1 cellular context compared by ENCODE assay signal in the genomic region with DNA sequence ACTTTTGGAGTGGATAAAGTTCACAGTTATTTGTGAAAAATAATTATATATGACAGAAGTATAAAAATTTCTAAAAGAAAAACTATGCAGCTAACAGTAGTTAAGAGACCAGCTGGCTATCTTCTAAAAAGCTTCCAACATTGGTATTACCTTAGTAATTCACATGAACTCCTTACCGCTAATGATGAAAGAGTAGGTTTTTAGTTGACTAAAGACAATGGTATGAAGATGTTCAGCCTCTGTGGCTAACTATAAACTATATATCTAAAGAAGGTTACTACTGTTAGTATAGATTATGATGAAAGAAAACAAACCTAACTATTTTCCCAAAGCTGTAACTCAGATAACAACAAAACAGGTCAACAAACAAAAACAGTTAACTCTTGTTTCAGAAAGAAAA.
TF ChIP-seq lines count a peak whose summit lies in the region.

No MANE protein-coding gene starts in this region.

TF ChIP-seq in SK-N-SH treated with all-trans-retinoic acid at 6 μM for 48 hours, 23 proteins besides CTCF, POLR2A, EP300 and RAD21 (continued from another document):
- TF ChIP-seq, protein P1, sequence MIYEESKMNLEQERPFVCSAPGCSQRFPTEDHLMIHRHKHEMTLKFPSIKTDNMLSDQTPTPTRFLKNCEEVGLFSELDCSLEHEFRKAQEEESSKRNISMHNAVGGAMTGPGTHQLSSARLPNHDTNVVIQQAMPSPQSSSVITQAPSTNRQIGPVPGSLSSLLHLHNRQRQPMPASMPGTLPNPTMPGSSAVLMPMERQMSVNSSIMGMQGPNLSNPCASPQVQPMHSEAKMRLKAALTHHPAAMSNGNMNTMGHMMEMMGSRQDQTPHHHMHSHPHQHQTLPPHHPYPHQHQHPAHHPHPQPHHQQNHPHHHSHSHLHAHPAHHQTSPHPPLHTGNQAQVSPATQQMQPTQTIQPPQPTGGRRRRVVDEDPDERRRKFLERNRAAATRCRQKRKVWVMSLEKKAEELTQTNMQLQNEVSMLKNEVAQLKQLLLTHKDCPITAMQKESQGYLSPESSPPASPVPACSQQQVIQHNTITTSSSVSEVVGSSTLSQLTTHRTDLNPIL (CRISPR knock-in tag; IDR thresholded peaks at IDR 0.05; ENCODE audit: low read depth): no peak
- TF ChIP-seq ZNF8 (CRISPR knock-in tag; IDR thresholded peaks at IDR 0.05) (no peak), ZNF565 (CRISPR knock-in tag; conservative IDR thresholded peaks at IDR 0.05; ENCODE audit: low read depth) (no peak), ZFP30 (CRISPR knock-in tag; IDR thresholded peaks at IDR 0.05) (no peak), CSDC2 (CRISPR knock-in tag; IDR thresholded peaks at IDR 0.05) (no peak), RARB (CRISPR knock-in tag; IDR thresholded peaks at IDR 0.05) (no peak), ARNTL (CRISPR knock-in tag; IDR thresholded peaks at IDR 0.05; ENCODE audit: borderline replicate concordance, low read depth) (no peak), ZFP3 (CRISPR knock-in tag; IDR thresholded peaks at IDR 0.05) (no peak), PPARA (CRISPR knock-in tag; IDR thresholded peaks at IDR 0.05; ENCODE audit: borderline replicate concordance) (no peak)
- TF ChIP-seq, protein P2, sequence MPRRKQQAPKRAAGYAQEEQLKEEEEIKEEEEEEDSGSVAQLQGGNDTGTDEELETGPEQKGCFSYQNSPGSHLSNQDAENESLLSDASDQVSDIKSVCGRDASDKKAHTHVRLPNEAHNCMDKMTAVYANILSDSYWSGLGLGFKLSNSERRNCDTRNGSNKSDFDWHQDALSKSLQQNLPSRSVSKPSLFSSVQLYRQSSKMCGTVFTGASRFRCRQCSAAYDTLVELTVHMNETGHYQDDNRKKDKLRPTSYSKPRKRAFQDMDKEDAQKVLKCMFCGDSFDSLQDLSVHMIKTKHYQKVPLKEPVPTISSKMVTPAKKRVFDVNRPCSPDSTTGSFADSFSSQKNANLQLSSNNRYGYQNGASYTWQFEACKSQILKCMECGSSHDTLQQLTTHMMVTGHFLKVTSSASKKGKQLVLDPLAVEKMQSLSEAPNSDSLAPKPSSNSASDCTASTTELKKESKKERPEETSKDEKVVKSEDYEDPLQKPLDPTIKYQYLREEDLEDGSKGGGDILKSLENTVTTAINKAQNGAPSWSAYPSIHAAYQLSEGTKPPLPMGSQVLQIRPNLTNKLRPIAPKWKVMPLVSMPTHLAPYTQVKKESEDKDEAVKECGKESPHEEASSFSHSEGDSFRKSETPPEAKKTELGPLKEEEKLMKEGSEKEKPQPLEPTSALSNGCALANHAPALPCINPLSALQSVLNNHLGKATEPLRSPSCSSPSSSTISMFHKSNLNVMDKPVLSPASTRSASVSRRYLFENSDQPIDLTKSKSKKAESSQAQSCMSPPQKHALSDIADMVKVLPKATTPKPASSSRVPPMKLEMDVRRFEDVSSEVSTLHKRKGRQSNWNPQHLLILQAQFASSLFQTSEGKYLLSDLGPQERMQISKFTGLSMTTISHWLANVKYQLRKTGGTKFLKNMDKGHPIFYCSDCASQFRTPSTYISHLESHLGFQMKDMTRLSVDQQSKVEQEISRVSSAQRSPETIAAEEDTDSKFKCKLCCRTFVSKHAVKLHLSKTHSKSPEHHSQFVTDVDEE (CRISPR knock-in tag; IDR thresholded peaks at IDR 0.05): no peak
- TF ChIP-seq, protein P3, sequence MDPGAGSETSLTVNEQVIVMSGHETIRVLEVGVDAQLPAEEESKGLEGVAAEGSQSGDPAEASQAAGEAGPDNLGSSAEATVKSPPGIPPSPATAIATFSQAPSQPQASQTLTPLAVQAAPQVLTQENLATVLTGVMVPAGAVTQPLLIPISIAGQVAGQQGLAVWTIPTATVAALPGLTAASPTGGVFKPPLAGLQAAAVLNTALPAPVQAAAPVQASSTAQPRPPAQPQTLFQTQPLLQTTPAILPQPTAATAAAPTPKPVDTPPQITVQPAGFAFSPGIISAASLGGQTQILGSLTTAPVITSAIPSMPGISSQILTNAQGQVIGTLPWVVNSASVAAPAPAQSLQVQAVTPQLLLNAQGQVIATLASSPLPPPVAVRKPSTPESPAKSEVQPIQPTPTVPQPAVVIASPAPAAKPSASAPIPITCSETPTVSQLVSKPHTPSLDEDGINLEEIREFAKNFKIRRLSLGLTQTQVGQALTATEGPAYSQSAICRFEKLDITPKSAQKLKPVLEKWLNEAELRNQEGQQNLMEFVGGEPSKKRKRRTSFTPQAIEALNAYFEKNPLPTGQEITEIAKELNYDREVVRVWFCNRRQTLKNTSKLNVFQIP (CRISPR knock-in tag; IDR thresholded peaks at IDR 0.05; ENCODE audit: borderline replicate concordance, low read depth): no peak
